ENCODE assay signal across 1 cellular context in genomic region chr17:63740464-63741181, GRCh38.
TF ChIP-seq lines count a peak whose summit lies in the region.

No MANE protein-coding gene starts in this region.

TF ChIP-seq in HCT116, 20 proteins besides CTCF, POLR2A, EP300 and RAD21 (continued from another document):
- TF ChIP-seq, protein P1, sequence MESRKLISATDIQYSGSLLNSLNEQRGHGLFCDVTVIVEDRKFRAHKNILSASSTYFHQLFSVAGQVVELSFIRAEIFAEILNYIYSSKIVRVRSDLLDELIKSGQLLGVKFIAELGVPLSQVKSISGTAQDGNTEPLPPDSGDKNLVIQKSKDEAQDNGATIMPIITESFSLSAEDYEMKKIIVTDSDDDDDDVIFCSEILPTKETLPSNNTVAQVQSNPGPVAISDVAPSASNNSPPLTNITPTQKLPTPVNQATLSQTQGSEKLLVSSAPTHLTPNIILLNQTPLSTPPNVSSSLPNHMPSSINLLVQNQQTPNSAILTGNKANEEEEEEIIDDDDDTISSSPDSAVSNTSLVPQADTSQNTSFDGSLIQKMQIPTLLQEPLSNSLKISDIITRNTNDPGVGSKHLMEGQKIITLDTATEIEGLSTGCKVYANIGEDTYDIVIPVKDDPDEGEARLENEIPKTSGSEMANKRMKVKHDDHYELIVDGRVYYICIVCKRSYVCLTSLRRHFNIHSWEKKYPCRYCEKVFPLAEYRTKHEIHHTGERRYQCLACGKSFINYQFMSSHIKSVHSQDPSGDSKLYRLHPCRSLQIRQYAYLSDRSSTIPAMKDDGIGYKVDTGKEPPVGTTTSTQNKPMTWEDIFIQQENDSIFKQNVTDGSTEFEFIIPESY (IDR thresholded peaks at IDR 0.05; ENCODE audit: extremely low read depth, insufficient replicate concordance, low read length), result no peak
- TF ChIP-seq EGR1 (IDR thresholded peaks at IDR 0.05; ENCODE audit: low read depth) (no peak), ELF1 (IDR thresholded peaks at IDR 0.05; ENCODE audit: borderline replicate concordance, low read depth) (no peak), POLR2AphosphoS5 (IDR thresholded peaks at IDR 0.05; ENCODE audit: low read depth, low read length) (no peak), TCF7L2 (IDR thresholded peaks at IDR 0.05; ENCODE audit: borderline replicate concordance, extremely low read depth, insufficient read depth, insufficient read length) (no peak), FOSL1 (IDR thresholded peaks at IDR 0.05; ENCODE audit: low read depth) (no peak), EZH2 (IDR thresholded peaks at IDR 0.05) (no peak), SP1 (IDR thresholded peaks at IDR 0.05; ENCODE audit: low read depth) (no peak), YY1 (IDR thresholded peaks at IDR 0.05; ENCODE audit: extremely low read depth, insufficient replicate concordance, low read depth, low read length) (no peak), ZFX (IDR thresholded peaks at IDR 0.05) (no peak), SRF (IDR thresholded peaks at IDR 0.05; ENCODE audit: low read depth) (no peak)
- TF ChIP-seq, protein P2, sequence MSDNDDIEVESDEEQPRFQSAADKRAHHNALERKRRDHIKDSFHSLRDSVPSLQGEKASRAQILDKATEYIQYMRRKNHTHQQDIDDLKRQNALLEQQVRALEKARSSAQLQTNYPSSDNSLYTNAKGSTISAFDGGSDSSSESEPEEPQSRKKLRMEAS (IDR thresholded peaks at IDR 0.05), result no peak
- TF ChIP-seq, protein P3, sequence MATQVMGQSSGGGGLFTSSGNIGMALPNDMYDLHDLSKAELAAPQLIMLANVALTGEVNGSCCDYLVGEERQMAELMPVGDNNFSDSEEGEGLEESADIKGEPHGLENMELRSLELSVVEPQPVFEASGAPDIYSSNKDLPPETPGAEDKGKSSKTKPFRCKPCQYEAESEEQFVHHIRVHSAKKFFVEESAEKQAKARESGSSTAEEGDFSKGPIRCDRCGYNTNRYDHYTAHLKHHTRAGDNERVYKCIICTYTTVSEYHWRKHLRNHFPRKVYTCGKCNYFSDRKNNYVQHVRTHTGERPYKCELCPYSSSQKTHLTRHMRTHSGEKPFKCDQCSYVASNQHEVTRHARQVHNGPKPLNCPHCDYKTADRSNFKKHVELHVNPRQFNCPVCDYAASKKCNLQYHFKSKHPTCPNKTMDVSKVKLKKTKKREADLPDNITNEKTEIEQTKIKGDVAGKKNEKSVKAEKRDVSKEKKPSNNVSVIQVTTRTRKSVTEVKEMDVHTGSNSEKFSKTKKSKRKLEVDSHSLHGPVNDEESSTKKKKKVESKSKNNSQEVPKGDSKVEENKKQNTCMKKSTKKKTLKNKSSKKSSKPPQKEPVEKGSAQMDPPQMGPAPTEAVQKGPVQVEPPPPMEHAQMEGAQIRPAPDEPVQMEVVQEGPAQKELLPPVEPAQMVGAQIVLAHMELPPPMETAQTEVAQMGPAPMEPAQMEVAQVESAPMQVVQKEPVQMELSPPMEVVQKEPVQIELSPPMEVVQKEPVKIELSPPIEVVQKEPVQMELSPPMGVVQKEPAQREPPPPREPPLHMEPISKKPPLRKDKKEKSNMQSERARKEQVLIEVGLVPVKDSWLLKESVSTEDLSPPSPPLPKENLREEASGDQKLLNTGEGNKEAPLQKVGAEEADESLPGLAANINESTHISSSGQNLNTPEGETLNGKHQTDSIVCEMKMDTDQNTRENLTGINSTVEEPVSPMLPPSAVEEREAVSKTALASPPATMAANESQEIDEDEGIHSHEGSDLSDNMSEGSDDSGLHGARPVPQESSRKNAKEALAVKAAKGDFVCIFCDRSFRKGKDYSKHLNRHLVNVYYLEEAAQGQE (IDR thresholded peaks at IDR 0.05; ENCODE audit: low read depth), result no peak
